11 cellular contexts compared by ENCODE assay signal in the genomic region with DNA sequence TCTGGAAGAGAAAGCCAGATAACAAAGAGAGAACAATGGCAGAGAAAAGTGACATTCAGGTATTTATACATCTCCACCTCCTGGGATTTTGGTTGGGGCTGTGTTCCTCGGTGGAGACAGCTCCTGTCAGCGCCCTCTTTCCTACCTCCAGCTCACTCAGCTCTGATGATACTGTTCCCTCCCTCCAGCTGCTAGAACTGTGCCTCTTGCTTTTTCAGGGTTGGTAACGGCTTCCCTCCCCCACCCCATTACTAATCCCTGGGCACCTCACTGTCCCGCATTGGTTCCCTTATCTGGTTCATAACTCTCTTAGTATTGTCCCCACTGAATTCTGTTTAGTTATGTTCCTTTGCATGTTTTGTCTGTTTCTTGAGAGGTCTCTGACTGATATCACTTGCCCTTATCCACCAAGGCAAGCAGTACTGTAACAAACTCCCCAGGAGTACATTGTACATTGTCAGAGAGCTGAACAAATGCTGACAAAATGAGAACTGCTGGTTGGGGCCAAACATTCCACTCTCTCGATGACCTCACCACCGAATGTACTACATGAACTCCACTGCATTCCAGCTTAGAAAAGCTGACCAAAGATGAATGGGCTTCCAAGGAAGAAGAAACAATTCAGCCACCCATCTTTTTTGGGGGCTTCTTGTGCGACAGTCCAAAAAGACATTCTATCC.
DNase-seq lines count a peak whose midpoint lies in the region; ATAC-seq and TF ChIP-seq lines count a peak whose summit lies in the region.
"Had no signal": no experiment of that assay in that cellular context is flagged by ENCODE, and none has a peak within 500 bp of the region (broad histone marks: within the 10 kb centered on the region; RNA-seq: fewer than 3 reads in every experiment).

No MANE protein-coding gene starts in this region.

- H3K4me3 Mint-ChIP-seq in stimulated activated naive B cell treated with anti-CD40 and anti-IgM and Interleukin-4, amounts not matched to agents 10 μg/mL and 1 μg/mL and 100 μg/mL, for 72 hours: no peak overlapping the region

- no peak for TF ChIP-seq CTCF in brain microvascular endothelial cell (IDR thresholded peaks at IDR 0.05; ENCODE audit: low read depth, low read length, missing control alignments)

- ATAC-seq in stimulated activated naive B cell treated with anti-CD40 and anti-IgM and Interleukin-4, amounts not matched to agents 10 μg/mL and 1 μg/mL and 100 μg/mL, for 72 hours (replicated peaks): no peak
- ATAC-seq in HG03342 (IDR thresholded peaks at IDR 0.05; ENCODE audit: unreplicated experiment) (no peak), HG02763 (IDR thresholded peaks at IDR 0.05; ENCODE audit: unreplicated experiment) (no peak), GM18868 (IDR thresholded peaks at IDR 0.05; ENCODE audit: unreplicated experiment) (no peak)

- no peaks in the 10 kb centered on the region for H3K27me3 ChIP-seq in brain microvascular endothelial cell (replicated peaks)
- H3K27me3 ChIP-seq: right lobe of liver had no signal

- peak overlapping the region; percentile 2 for H3K27ac Mint-ChIP-seq in stimulated activated naive B cell treated with anti-CD40 and anti-IgM and Interleukin-4, amounts not matched to agents 10 μg/mL and 1 μg/mL and 100 μg/mL, for 72 hours

- peaks cover 52 to 54% of the 10 kb centered on the region in 2 donors for H3K27me3 Mint-ChIP-seq in stimulated activated naive B cell treated with anti-CD40 and anti-IgM and Interleukin-4, amounts not matched to agents 10 μg/mL and 1 μg/mL and 100 μg/mL, for 72 hours

- no peaks in the 10 kb centered on the region for H3K36me3 Mint-ChIP-seq in stimulated activated naive B cell treated with anti-CD40 and anti-IgM and Interleukin-4, amounts not matched to agents 10 μg/mL and 1 μg/mL and 100 μg/mL, for 72 hours

- H3K4me1 Mint-ChIP-seq in stimulated activated naive B cell treated with anti-CD40 and anti-IgM and Interleukin-4, amounts not matched to agents 10 μg/mL and 1 μg/mL and 100 μg/mL, for 72 hours: peaks cover 3 to 10% of the 10 kb centered on the region in 2 donors

- DNase-seq in HCEC 1CT (peak; percentile 56), brain microvascular endothelial cell (peak; percentile 88), iris pigment epithelial cell (ENCODE audit: low read depth) (peak; percentile 89), NOMO-1 treated with dmso at 0.1 percent for 144 hours (lab: John Stamatoyannopoulos, UW; ENCODE audit: unreplicated experiment) (no peak)
- no peak for DNase-seq in stimulated activated naive B cell treated with anti-CD40 and anti-IgM and Interleukin-4, amounts not matched to agents 10 μg/mL and 1 μg/mL and 100 μg/mL, for 72 hours
- DNase-seq: activated CD4-positive, CD25-positive, alpha-beta regulatory T cell; dorsolateral prefrontal cortex; right lobe of liver had no signal

- in situ Hi-C loops in brain microvascular endothelial cell (cut with HindIII; ENCODE audit: low pct_ligation_motif_present, low sequenced_read_pairs): no loop called here

- H3K27ac ChIP-seq in brain microvascular endothelial cell: no peak overlapping the region
- H3K27ac ChIP-seq: dorsolateral prefrontal cortex, right lobe of liver had no signal

- H3K36me3 ChIP-seq in brain microvascular endothelial cell (replicated peaks): no peaks in the 10 kb centered on the region
- H3K36me3 ChIP-seq: right lobe of liver had no signal

- H3K9me3 Mint-ChIP-seq in stimulated activated naive B cell treated with anti-CD40 and anti-IgM and Interleukin-4, amounts not matched to agents 10 μg/mL and 1 μg/mL and 100 μg/mL, for 72 hours: no peaks in the 10 kb centered on the region

- H3K4me3 ChIP-seq in brain microvascular endothelial cell (ENCODE audit: low read depth, low read length): no peak overlapping the region
- H3K4me3 ChIP-seq: dorsolateral prefrontal cortex, right lobe of liver had no signal

Comparison
In these comparisons a context has a peak if more than half of its experiments do, and no peak if none do; other contexts are left out.
1. DNase-seq: peak in HCEC 1CT (single experiment), brain microvascular endothelial cell (single experiment) and iris pigment epithelial cell (single experiment); none in stimulated activated naive B cell treated with anti-CD40 and anti-IgM and Interleukin-4, amounts not matched to agents 10 μg/mL and 1 μg/mL and 100 μg/mL, for 72 hours (single experiment) and NOMO-1 treated with dmso at 0.1 percent for 144 hours (single experiment).